In genomic region chr11:72079776-72080325, GRCh38 we compare ENCODE assay signal across 1 cellular context.
TF ChIP-seq lines count a peak whose summit lies in the region.

No MANE protein-coding gene starts in this region.

TF ChIP-seq in WTC11, 78 proteins besides CTCF, POLR2A, EP300 and RAD21 (continued from another document):
- TF ChIP-seq OVOL2 (CRISPR knock-in tag; IDR thresholded peaks at IDR 0.05; ENCODE audit: borderline replicate concordance) (no peak), TEAD4 (CRISPR knock-in tag; IDR thresholded peaks at IDR 0.05) (no peak)
- TF ChIP-seq, protein P1, sequence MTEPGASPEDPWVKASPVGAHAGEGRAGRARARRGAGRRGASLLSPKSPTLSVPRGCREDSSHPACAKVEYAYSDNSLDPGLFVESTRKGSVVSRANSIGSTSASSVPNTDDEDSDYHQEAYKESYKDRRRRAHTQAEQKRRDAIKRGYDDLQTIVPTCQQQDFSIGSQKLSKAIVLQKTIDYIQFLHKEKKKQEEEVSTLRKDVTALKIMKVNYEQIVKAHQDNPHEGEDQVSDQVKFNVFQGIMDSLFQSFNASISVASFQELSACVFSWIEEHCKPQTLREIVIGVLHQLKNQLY (CRISPR knock-in tag; IDR thresholded peaks at IDR 0.05): no peak
- TF ChIP-seq, protein P2, sequence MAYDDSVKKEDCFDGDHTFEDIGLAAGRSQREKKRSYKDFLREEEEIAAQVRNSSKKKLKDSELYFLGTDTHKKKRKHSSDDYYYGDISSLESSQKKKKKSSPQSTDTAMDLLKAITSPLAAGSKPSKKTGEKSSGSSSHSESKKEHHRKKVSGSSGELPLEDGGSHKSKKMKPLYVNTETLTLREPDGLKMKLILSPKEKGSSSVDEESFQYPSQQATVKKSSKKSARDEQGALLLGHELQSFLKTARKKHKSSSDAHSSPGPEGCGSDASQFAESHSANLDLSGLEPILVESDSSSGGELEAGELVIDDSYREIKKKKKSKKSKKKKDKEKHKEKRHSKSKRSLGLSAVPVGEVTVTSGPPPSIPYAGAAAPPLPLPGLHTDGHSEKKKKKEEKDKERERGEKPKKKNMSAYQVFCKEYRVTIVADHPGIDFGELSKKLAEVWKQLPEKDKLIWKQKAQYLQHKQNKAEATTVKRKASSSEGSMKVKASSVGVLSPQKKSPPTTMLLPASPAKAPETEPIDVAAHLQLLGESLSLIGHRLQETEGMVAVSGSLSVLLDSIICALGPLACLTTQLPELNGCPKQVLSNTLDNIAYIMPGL (CRISPR knock-in tag; IDR thresholded peaks at IDR 0.05): no peak
TF ChIP-seq in WTC11: peak in this region for 0.
